In the genomic region with DNA sequence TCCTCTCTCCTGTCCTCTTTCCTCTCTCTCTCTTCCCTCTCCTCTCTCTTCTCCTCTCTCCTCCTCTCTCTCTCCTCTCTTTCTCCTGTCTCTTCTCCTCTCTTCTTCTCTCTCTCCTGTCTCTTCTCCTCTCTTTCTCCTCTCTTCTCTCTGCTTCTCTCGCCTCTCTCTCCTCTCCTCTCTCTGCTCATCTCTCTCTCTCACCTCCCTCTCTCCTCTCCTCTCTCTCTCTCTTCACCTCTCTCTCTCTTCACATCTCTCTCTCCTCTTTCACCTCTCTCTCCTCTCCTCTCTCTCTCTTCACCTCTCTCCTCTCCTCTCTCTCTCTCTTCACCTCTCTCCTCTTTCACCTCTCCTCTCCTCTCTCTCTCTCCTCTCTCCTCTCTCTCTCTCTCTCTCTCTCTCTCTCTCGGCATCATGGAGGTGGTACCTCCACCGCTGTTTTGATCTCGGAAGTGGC, we compare ENCODE assay signal across 22 cellular contexts. TPM values are rescaled to one million over a fixed set of nuclear protein-coding genes. Genes with fewer than 3 reads are reported as not detected.
"Had no signal": no experiment of that assay in that cellular context is flagged by ENCODE, and none has a peak within 500 bp of the region (broad histone marks: within the 10 kb centered on the region; RNA-seq: fewer than 3 reads in every experiment).

No MANE protein-coding gene starts in this region.

- H3K4me2 ChIP-seq: neural progenitor cell had no signal

- H3K27me3 Mint-ChIP-seq: stimulated activated naive CD8-positive, alpha-beta T cell treated with anti-CD3 and anti-CD28 coated beads, Interleukin-15, Interleukin-2, amounts not matched to agents 100 ng/mL and 50 ng/mL, for 24 hours had no signal

- H3K9ac ChIP-seq: neural progenitor cell, parathyroid adenoma had no signal

- H2AFZ ChIP-seq: neural progenitor cell, parathyroid adenoma had no signal

- H3K4me3 ChIP-seq: esophagus muscularis mucosa, gastroesophageal sphincter, mucosa of descending colon, neural progenitor cell, prostate gland, spleen had no signal

- H3K27ac ChIP-seq: epithelial cell of prostate, esophagus muscularis mucosa, gastroesophageal sphincter, neural progenitor cell, parathyroid adenoma, prostate gland, spleen had no signal

- H3K9me3 ChIP-seq: esophagus muscularis mucosa, gastroesophageal sphincter, mucosa of descending colon, prostate gland, spleen had no signal

- H3K36me3 Mint-ChIP-seq: naive thymus-derived CD8-positive, alpha-beta T cell; neural progenitor cell; stimulated activated memory B cell treated with anti-CD40 and anti-IgM and Interleukin-4, amounts not matched to agents 10 μg/mL and 1 μg/mL and 100 μg/mL, for 72 hours had no signal

- H3K9me3 Mint-ChIP-seq: neural progenitor cell; stimulated activated naive CD8-positive, alpha-beta T cell treated with anti-CD3 and anti-CD28 coated beads, Interleukin-15, Interleukin-2, amounts not matched to agents 100 ng/mL and 50 ng/mL, for 24 hours had no signal

- ATAC-seq: gastroesophageal sphincter; left lobe of liver; naive thymus-derived CD8-positive, alpha-beta T cell; stimulated activated memory B cell treated with anti-CD40 and anti-IgM and Interleukin-4, amounts not matched to agents 10 μg/mL and 1 μg/mL and 100 μg/mL, for 72 hours had no signal

- H3K27me3 ChIP-seq: neural progenitor cell had no signal

- H3K27ac Mint-ChIP-seq: stimulated activated memory B cell treated with anti-CD40 and anti-IgM and Interleukin-4, amounts not matched to agents 10 μg/mL and 1 μg/mL and 100 μg/mL, for 72 hours; stimulated activated naive CD8-positive, alpha-beta T cell treated with anti-CD3 and anti-CD28 coated beads, Interleukin-15, Interleukin-2, amounts not matched to agents 100 ng/mL and 50 ng/mL, for 24 hours had no signal

- H3K4me1 ChIP-seq: esophagus muscularis mucosa, gastroesophageal sphincter, parathyroid adenoma, prostate gland had no signal

- H3K79me2 ChIP-seq: parathyroid adenoma had no signal

- H3K4me3 Mint-ChIP-seq: naive thymus-derived CD8-positive, alpha-beta T cell; neural progenitor cell; stimulated activated memory B cell treated with anti-CD40 and anti-IgM and Interleukin-4, amounts not matched to agents 10 μg/mL and 1 μg/mL and 100 μg/mL, for 72 hours; stimulated activated naive CD8-positive, alpha-beta T cell treated with anti-CD3 and anti-CD28 coated beads, Interleukin-15, Interleukin-2, amounts not matched to agents 100 ng/mL and 50 ng/mL, for 24 hours had no signal

- H3K36me3 ChIP-seq: esophagus muscularis mucosa, gastroesophageal sphincter, neural progenitor cell, prostate gland, spleen had no signal

- DNase-seq: effector memory CD4-positive, alpha-beta T cell; glutamatergic neuron; islet precursor cell; mammary epithelial cell; mucosa of descending colon; naive thymus-derived CD8-positive, alpha-beta T cell; occipital lobe; stimulated activated CD4-positive, alpha-beta T cell treated with anti-CD3 and anti-CD28 coated beads, Interleukin-15, amount 100 ng/mL, for 24 hours; stimulated activated CD4-positive, alpha-beta T cell treated with anti-CD3 and anti-CD28 coated beads, Interleukin-1b, Interleukin-23, amount 100 ng/mL, for 48 hours; stimulated activated CD4-positive, alpha-beta T cell treated with anti-CD3 and anti-CD28 coated beads, Interleukin-4, amount 100 ng/mL, for 24 hours; trophoblast cell had no signal

RNA-seq across cellular contexts. Expression of a gene that starts 30.1 kb away (rescaled TPM):
- total RNA-seq: naive thymus-derived CD8-positive, alpha-beta T cell; skeletal muscle tissue had no signal
- polyA plus RNA-seq: mammary epithelial cell; naive thymus-derived CD8-positive, alpha-beta T cell had no signal
